Comparison of ENCODE assay signal across 32 cellular contexts in the genomic region with DNA sequence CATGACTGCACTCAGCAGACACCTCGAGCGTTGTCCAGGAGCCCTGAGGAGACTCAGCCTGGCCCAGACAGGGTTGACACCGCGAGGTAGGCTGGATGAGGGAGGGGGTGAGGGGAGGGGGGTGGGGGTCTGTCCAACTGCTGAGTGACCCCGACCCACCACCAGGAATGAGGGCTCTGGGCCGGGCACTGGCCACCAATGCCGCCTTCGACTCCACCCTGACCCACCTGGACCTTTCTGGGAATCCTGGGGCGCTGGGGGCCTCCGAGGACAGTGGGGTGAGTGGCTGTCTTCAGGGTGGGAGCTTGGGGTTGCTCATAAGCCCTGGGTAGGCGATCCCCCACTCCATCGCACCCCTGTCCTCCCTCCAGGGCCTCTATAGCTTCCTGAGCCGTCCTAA. TPM values are rescaled to one million over a fixed set of nuclear protein-coding genes. Genes with fewer than 3 reads are reported as not detected.
"Had no signal": no experiment of that assay in that cellular context is flagged by ENCODE, and none has a peak within 500 bp of the region (broad histone marks: within the 10 kb centered on the region; RNA-seq: fewer than 3 reads in every experiment).

No MANE protein-coding gene starts in this region.

- H3K4me3 ChIP-seq: ascending aorta, cardiac muscle cell, Peyer's patch had no signal

- H3K27ac Mint-ChIP-seq: activated CD8-positive, alpha-beta memory T cell treated with anti-CD3 and anti-CD28 coated beads, Interleukin-2, amount 10 ng/mL, durations not matched to agents 7 days and 5 days; activated naive CD8-positive, alpha-beta T cell treated with anti-CD3 and anti-CD28 coated beads for 36 hours; activated T-cell treated with anti-CD3 and anti-CD28 coated beads, Interleukin-2, amount 50 U/mL, for 72 hours had no signal

- H3K9me3 Mint-ChIP-seq: activated CD4-positive, alpha-beta T cell treated with anti-CD3 and anti-CD28 coated beads, Interleukin-2, amount 10 ng/mL, durations not matched to agents 7 days and 5 days; activated naive CD8-positive, alpha-beta T cell treated with anti-CD3 and anti-CD28 coated beads for 36 hours; activated T-cell treated with anti-CD3 and anti-CD28 coated beads, Interleukin-2, amount 50 U/mL, for 72 hours; activated T-helper 17 cell treated with anti-CD3 and anti-CD28 coated beads, Interleukin-2, amount 50 U/mL, for 72 hours had no signal

- H3K36me3 ChIP-seq: ascending aorta, cardiac muscle cell, Peyer's patch had no signal

- H3K27ac ChIP-seq: ascending aorta, cardiac muscle cell, Peyer's patch, RWPE1 had no signal

- DNase-seq: activated CD4-positive, alpha-beta T cell treated with anti-CD3 and anti-CD28 coated beads, Interleukin-2, amount 10 ng/mL, durations not matched to agents 7 days and 5 days; activated CD4-positive, alpha-beta T cell treated with anti-CD3 and anti-CD28 coated beads, Interleukin-2, amount 50 U/mL, for 48 hours; activated CD8-positive, alpha-beta memory T cell treated with anti-CD3 and anti-CD28 coated beads, Interleukin-2, amount 10 ng/mL, durations not matched to agents 7 days and 5 days; activated effector memory CD4-positive, alpha-beta T cell treated with anti-CD3 and anti-CD28 coated beads, Interleukin-2, amount 50 U/mL, for 16 hours; activated naive CD4-positive, alpha-beta T cell; activated naive CD4-positive, alpha-beta T cell treated with anti-CD3 and anti-CD28 coated beads, Interleukin-2, amount 50 U/mL, for 16 hours; activated naive CD8-positive, alpha-beta T cell treated with anti-CD3 and anti-CD28 coated beads for 36 hours; activated T-cell treated with anti-CD3 and anti-CD28 coated beads, Interleukin-2, amount 50 U/mL, for 1 hour; activated T-cell treated with anti-CD3 and anti-CD28 coated beads, Interleukin-2, amount 50 U/mL, for 72 hours; amygdala; NCI-H1092 treated with DMSO at 0.1 percent for 48 hours; NCI-H1417; NCI-H146; NCI-H187; NCI-H2029 treated with DMSO at 0.1 percent for 48 hours; NCI-H2107; NCI-H2171; NCI-H510A; NCI-H526; NCI-H748 treated with DMSO at 0.1 percent for 48 hours; NK-92 treated with Interleukin-12 subunit alpha and Interleukin-12 subunit beta, amount 100 ng/mL, for 24 hours; Peyer's patch; SW 1271; T-helper 1 cell; T-helper 2 cell; T-helper 9 cell had no signal

- H3K9me3 ChIP-seq: ascending aorta, Peyer's patch had no signal

- H3K27me3 Mint-ChIP-seq: activated CD4-positive, alpha-beta T cell treated with anti-CD3 and anti-CD28 coated beads, Interleukin-2, amount 10 ng/mL, durations not matched to agents 7 days and 5 days; activated CD8-positive, alpha-beta memory T cell treated with anti-CD3 and anti-CD28 coated beads, Interleukin-2, amount 10 ng/mL, durations not matched to agents 7 days and 5 days; activated naive CD8-positive, alpha-beta T cell treated with anti-CD3 and anti-CD28 coated beads for 36 hours; activated T-helper 17 cell treated with anti-CD3 and anti-CD28 coated beads, Interleukin-2, amount 50 U/mL, for 72 hours had no signal

- ATAC-seq: activated CD8-positive, alpha-beta memory T cell treated with anti-CD3 and anti-CD28 coated beads, Interleukin-2, amount 10 ng/mL, durations not matched to agents 7 days and 5 days; activated T-cell treated with anti-CD3 and anti-CD28 coated beads, Interleukin-2, amount 50 U/mL, for 72 hours; activated T-helper 17 cell treated with anti-CD3 and anti-CD28 coated beads, Interleukin-2, amount 50 U/mL, for 72 hours; PC-3; Right ventricle myocardium inferior had no signal

- H3K4me3 Mint-ChIP-seq: activated CD4-positive, alpha-beta T cell treated with anti-CD3 and anti-CD28 coated beads, Interleukin-2, amount 10 ng/mL, durations not matched to agents 7 days and 5 days; activated CD8-positive, alpha-beta memory T cell treated with anti-CD3 and anti-CD28 coated beads, Interleukin-2, amount 10 ng/mL, durations not matched to agents 7 days and 5 days; activated naive CD8-positive, alpha-beta T cell treated with anti-CD3 and anti-CD28 coated beads for 36 hours had no signal

RNA-seq across cellular contexts. Expression of gene C16orf86, which starts 18.9 kb away (rescaled TPM):
- total RNA-seq: PC-3 had no signal
